Comparison of ENCODE assay signal across 1 cellular context in the genomic region with DNA sequence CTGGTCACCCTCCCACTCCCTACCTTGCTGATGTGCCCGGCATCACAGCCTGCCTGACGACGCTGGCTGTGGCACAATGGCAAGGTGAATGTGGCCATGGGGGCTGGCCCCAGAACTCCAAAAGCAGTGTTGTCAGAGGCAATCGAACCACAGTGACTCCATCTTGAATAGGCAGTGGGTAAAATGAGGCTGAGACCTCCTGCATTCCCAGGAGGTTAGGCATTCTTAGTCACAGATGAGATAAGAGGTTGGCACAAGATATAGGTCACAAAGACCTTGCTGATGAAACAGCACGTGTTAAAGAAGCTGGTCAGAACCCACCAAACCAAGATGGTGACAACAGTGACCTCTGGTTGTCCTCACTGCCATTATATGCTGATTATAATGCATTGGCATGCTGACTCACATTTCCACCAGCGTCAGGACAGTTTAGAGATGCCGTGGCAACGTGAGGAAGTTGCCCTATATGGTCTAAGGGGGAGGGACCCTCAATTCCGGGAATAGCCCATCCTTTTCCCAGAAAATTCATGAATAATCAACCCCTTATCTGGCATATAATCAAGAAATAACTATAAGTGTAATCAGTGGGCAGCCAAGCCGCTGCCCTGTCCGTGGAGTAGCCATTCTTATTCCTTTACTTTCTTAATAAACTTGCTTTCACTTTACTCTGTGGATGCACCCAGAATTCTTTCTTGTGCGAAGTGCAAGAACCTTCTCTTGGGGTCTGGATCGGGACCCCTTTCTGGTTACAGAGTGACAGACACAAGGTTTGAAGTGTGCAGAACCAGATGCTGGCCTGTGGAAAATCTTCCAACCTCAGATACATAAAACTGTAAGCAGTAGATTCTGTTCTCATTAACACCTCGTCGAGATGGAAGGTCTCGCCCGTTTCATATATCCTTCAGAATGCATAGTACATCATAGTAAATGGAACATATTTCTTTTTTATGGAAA.
TF ChIP-seq lines count a peak whose summit lies in the region.

No MANE protein-coding gene starts in this region.

TF ChIP-seq in K562, 482 proteins besides CTCF, POLR2A, EP300 and RAD21 (continued from another document):
- TF ChIP-seq, protein P1, sequence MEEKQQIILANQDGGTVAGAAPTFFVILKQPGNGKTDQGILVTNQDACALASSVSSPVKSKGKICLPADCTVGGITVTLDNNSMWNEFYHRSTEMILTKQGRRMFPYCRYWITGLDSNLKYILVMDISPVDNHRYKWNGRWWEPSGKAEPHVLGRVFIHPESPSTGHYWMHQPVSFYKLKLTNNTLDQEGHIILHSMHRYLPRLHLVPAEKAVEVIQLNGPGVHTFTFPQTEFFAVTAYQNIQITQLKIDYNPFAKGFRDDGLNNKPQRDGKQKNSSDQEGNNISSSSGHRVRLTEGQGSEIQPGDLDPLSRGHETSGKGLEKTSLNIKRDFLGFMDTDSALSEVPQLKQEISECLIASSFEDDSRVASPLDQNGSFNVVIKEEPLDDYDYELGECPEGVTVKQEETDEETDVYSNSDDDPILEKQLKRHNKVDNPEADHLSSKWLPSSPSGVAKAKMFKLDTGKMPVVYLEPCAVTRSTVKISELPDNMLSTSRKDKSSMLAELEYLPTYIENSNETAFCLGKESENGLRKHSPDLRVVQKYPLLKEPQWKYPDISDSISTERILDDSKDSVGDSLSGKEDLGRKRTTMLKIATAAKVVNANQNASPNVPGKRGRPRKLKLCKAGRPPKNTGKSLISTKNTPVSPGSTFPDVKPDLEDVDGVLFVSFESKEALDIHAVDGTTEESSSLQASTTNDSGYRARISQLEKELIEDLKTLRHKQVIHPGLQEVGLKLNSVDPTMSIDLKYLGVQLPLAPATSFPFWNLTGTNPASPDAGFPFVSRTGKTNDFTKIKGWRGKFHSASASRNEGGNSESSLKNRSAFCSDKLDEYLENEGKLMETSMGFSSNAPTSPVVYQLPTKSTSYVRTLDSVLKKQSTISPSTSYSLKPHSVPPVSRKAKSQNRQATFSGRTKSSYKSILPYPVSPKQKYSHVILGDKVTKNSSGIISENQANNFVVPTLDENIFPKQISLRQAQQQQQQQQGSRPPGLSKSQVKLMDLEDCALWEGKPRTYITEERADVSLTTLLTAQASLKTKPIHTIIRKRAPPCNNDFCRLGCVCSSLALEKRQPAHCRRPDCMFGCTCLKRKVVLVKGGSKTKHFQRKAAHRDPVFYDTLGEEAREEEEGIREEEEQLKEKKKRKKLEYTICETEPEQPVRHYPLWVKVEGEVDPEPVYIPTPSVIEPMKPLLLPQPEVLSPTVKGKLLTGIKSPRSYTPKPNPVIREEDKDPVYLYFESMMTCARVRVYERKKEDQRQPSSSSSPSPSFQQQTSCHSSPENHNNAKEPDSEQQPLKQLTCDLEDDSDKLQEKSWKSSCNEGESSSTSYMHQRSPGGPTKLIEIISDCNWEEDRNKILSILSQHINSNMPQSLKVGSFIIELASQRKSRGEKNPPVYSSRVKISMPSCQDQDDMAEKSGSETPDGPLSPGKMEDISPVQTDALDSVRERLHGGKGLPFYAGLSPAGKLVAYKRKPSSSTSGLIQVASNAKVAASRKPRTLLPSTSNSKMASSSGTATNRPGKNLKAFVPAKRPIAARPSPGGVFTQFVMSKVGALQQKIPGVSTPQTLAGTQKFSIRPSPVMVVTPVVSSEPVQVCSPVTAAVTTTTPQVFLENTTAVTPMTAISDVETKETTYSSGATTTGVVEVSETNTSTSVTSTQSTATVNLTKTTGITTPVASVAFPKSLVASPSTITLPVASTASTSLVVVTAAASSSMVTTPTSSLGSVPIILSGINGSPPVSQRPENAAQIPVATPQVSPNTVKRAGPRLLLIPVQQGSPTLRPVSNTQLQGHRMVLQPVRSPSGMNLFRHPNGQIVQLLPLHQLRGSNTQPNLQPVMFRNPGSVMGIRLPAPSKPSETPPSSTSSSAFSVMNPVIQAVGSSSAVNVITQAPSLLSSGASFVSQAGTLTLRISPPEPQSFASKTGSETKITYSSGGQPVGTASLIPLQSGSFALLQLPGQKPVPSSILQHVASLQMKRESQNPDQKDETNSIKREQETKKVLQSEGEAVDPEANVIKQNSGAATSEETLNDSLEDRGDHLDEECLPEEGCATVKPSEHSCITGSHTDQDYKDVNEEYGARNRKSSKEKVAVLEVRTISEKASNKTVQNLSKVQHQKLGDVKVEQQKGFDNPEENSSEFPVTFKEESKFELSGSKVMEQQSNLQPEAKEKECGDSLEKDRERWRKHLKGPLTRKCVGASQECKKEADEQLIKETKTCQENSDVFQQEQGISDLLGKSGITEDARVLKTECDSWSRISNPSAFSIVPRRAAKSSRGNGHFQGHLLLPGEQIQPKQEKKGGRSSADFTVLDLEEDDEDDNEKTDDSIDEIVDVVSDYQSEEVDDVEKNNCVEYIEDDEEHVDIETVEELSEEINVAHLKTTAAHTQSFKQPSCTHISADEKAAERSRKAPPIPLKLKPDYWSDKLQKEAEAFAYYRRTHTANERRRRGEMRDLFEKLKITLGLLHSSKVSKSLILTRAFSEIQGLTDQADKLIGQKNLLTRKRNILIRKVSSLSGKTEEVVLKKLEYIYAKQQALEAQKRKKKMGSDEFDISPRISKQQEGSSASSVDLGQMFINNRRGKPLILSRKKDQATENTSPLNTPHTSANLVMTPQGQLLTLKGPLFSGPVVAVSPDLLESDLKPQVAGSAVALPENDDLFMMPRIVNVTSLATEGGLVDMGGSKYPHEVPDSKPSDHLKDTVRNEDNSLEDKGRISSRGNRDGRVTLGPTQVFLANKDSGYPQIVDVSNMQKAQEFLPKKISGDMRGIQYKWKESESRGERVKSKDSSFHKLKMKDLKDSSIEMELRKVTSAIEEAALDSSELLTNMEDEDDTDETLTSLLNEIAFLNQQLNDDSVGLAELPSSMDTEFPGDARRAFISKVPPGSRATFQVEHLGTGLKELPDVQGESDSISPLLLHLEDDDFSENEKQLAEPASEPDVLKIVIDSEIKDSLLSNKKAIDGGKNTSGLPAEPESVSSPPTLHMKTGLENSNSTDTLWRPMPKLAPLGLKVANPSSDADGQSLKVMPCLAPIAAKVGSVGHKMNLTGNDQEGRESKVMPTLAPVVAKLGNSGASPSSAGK (IDR thresholded peaks at IDR 0.05), result peak; percentile 88
- no peak for TF ChIP-seq ARHGAP35 (IDR thresholded peaks at IDR 0.05; ENCODE audit: partially characterized antibody)
- TF ChIP-seq MTA1 (IDR thresholded peaks at IDR 0.05; ENCODE audit: borderline replicate concordance), result peak; percentile 76
- TF ChIP-seq ARID1B (IDR thresholded peaks at IDR 0.05), result peak; percentile 63; the same call in 1 of the 2 replicates
- no peak for TF ChIP-seq CBX3 (IDR thresholded peaks at IDR 0.05; ENCODE audit: borderline replicate concordance in 1 of 2, low read length in 2 of 2)
- TF ChIP-seq CTBP1 (IDR thresholded peaks at IDR 0.05; ENCODE audit: borderline replicate concordance), result peak; percentile 53; the same call in 1 of the 2 replicates
- peak; percentile 98 for TF ChIP-seq NUFIP1 (IDR thresholded peaks at IDR 0.05; ENCODE audit: partially characterized antibody)
- TF ChIP-seq ZNF23 (CRISPR knock-in tag; IDR thresholded peaks at IDR 0.05), result peak; percentile 93
- TF ChIP-seq, protein P2, sequence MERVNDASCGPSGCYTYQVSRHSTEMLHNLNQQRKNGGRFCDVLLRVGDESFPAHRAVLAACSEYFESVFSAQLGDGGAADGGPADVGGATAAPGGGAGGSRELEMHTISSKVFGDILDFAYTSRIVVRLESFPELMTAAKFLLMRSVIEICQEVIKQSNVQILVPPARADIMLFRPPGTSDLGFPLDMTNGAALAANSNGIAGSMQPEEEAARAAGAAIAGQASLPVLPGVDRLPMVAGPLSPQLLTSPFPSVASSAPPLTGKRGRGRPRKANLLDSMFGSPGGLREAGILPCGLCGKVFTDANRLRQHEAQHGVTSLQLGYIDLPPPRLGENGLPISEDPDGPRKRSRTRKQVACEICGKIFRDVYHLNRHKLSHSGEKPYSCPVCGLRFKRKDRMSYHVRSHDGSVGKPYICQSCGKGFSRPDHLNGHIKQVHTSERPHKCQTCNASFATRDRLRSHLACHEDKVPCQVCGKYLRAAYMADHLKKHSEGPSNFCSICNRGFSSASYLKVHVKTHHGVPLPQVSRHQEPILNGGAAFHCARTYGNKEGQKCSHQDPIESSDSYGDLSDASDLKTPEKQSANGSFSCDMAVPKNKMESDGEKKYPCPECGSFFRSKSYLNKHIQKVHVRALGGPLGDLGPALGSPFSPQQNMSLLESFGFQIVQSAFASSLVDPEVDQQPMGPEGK (CRISPR knock-in tag; IDR thresholded peaks at IDR 0.05; ENCODE audit: borderline replicate concordance), result peak; percentile 98
- no peak for TF ChIP-seq ATF1 (CRISPR knock-in tag; IDR thresholded peaks at IDR 0.05)
- peak; percentile 95 for TF ChIP-seq ATF1 (tag; IDR thresholded peaks at IDR 0.05)
- TF ChIP-seq ZNF347 (CRISPR knock-in tag; IDR thresholded peaks at IDR 0.05; ENCODE audit: low read depth), result peak; percentile 99
- TF ChIP-seq EWSR1 (IDR thresholded peaks at IDR 0.05; ENCODE audit: borderline replicate concordance, low read depth, partially characterized antibody), result no peak
- TF ChIP-seq NR4A1 (CRISPR knock-in tag; IDR thresholded peaks at IDR 0.05), result peak; percentile 100
- peak; percentile 100 for TF ChIP-seq NR4A1 (tag; IDR thresholded peaks at IDR 0.05)
- TF ChIP-seq HNRNPK (IDR thresholded peaks at IDR 0.05; ENCODE audit: low read depth, low read length, poor library complexity, severe bottlenecking), result no peak
- no peak for TF ChIP-seq HDAC1 (IDR thresholded peaks at IDR 0.05)
- peak; percentile 93; the same call in 1 of the 2 replicates for TF ChIP-seq HEY1 (CRISPR knock-in tag; IDR thresholded peaks at IDR 0.05; ENCODE audit: borderline replicate concordance)
- TF ChIP-seq CBFA2T3 (IDR thresholded peaks at IDR 0.05), result no peak
- 0 out of 2 replicates have a peak, but pooled peaks have one; percentile 8 for TF ChIP-seq GATAD2B (IDR thresholded peaks at IDR 0.05; ENCODE audit: borderline replicate concordance)
- TF ChIP-seq NKRF (IDR thresholded peaks at IDR 0.05; ENCODE audit: borderline replicate concordance), result peak; percentile 22; the same call in 1 of the 2 replicates
- peak; percentile 99 for TF ChIP-seq ZNF311 (CRISPR knock-in tag; IDR thresholded peaks at IDR 0.05)
- TF ChIP-seq STAG1 (CRISPR knock-in tag; IDR thresholded peaks at IDR 0.05; ENCODE audit: borderline replicate concordance), result no peak
- TF ChIP-seq ATF6 (CRISPR knock-in tag; IDR thresholded peaks at IDR 0.05), result no peak
- no peak for TF ChIP-seq FUS (optimal IDR thresholded peaks at IDR 0.05; ENCODE audit: low read depth, low read length)
- peak; percentile 78 for TF ChIP-seq MAFF (IDR thresholded peaks at IDR 0.05; ENCODE audit: low read length)
- TF ChIP-seq ARID2 (IDR thresholded peaks at IDR 0.05), result no peak
- no peak for TF ChIP-seq KLF16 (IDR thresholded peaks at IDR 0.05)
- TF ChIP-seq, protein P3, sequence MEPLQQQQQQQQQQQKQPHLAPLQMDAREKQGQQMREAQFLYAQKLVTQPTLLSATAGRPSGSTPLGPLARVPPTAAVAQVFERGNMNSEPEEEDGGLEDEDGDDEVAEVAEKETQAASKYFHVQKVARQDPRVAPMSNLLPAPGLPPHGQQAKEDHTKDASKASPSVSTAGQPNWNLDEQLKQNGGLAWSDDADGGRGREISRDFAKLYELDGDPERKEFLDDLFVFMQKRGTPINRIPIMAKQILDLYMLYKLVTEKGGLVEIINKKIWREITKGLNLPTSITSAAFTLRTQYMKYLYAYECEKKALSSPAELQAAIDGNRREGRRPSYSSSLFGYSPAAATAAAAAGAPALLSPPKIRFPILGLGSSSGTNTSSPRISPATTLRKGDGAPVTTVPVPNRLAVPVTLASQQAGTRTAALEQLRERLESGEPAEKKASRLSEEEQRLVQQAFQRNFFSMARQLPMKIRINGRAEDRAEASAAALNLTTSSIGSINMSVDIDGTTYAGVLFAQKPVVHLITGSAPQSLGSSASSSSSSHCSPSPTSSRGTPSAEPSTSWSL (CRISPR knock-in tag; IDR thresholded peaks at IDR 0.05; ENCODE audit: borderline replicate concordance), result peak; percentile 99
- TF ChIP-seq TCF7 (IDR thresholded peaks at IDR 0.05; ENCODE audit: borderline replicate concordance), result no peak
- TF ChIP-seq ZNF551 (CRISPR knock-in tag; IDR thresholded peaks at IDR 0.05), result peak; percentile 94
- no peak for TF ChIP-seq TAF1 (IDR thresholded peaks at IDR 0.05; ENCODE audit: control insufficient read depth, extremely low read depth, insufficient read depth, low read length, severe bottlenecking)
